In the genomic region with DNA sequence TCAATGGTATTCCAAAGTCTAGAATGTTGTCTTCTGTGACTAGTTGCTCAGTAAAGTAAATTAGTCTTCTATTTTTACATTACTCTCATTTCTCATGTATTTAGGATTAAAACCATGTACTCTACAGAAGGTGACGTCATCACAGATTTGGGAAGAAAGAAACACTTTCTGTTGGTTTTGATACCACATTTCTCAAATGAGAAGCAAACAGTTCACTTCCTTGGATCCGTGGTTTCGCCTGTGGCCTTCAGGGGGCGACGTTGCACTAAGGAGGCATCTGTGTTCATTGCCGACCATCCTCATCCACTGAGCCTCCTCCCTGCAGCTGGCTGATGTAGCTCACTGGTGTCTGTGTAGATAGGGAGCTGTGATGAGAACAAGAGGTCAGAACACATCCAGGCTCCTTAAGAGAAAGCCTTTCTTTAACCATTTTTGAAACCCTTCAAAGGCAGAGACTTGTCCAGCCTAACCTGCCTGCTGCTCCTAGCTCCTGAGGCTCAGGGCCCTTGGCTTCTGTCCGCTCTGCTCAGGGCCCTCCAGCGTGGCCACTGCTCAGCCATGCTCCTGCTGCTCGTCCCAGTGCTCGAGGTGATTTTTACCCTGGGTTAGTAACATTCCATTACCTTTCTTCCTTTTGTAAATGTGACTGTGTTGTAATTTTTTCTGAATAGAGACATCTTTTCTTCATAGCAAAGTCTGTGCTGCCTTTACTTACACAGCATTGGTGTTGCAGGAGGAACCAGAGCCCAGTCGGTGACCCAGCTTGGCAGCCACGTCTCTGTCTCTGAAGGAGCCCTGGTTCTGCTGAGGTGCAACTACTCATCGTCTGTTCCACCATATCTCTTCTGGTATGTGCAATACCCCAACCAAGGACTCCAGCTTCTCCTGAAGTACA, we compare ENCODE assay signal across 9 cellular contexts.
DNase-seq lines count a peak whose midpoint lies in the region; ATAC-seq, FAIRE-seq and TF ChIP-seq lines count a peak whose summit lies in the region.
"Had no signal": no experiment of that assay in that cellular context is flagged by ENCODE, and none has a peak within 500 bp of the region (broad histone marks: within the 10 kb centered on the region; RNA-seq: fewer than 3 reads in every experiment).

No MANE protein-coding gene starts in this region.

- H3K9ac ChIP-seq in Loucy (ENCODE audit: low read depth, low read length, poor library complexity, severe bottlenecking) (no peak overlapping the region), keratinocyte (ENCODE audit: control insufficient read depth, extremely low read depth, insufficient read depth, low read length) (no peak overlapping the region)

- H3K9me2 ChIP-seq in Loucy (replicated peaks; ENCODE audit: low read depth, low read length) = no peaks in the 10 kb centered on the region

- peak; percentile 81 for TF ChIP-seq CTCF in Loucy (conservative IDR thresholded peaks at IDR 0.05; ENCODE audit: low read length)
- peak; percentile 40 to 57 (median 41) for TF ChIP-seq CTCF in keratinocyte (optimal IDR thresholded peaks at IDR 0.05 in 1 of 3, IDR thresholded peaks at IDR 0.05 in 1 of 3, conservative IDR thresholded peaks at IDR 0.05 in 1 of 3; ENCODE audit: extremely low read depth in 1 of 3, insufficient read depth in 2 of 3, low read length in 3 of 3)
- TF ChIP-seq CTCF in type B pancreatic cell (conservative IDR thresholded peaks at IDR 0.05) = peak; percentile 64

- peaks cover 25% of the 10 kb centered on the region for H3K27me3 Mint-ChIP-seq in CD4-positive, CD25-positive, alpha-beta regulatory T cell
- H3K27me3 Mint-ChIP-seq in activated T-cell treated with anti-CD3 and anti-CD28 coated beads, Interleukin-2, amount 50 U/mL, for 72 hours (ENCODE audit: low read depth) = no peaks in the 10 kb centered on the region
- peaks cover 14% of the 10 kb centered on the region for H3K27me3 Mint-ChIP-seq in type B pancreatic cell

- peak; percentile 25 to 69 (median 49) for DNase-seq in CD4-positive, CD25-positive, alpha-beta regulatory T cell
- DNase-seq in activated T-cell treated with anti-CD3 and anti-CD28 coated beads, Interleukin-2, amount 50 U/mL, for 72 hours = peak; percentile 60 to 61
- DNase-seq in keratinocyte (ENCODE audit: low read depth, low spot score) (no peak), type B pancreatic cell (ENCODE audit: extremely low spot score, unreplicated experiment) (no peak)
- DNase-seq: pancreas had no signal

- ATAC-seq in CD4-positive, CD25-positive, alpha-beta regulatory T cell (ENCODE audit: low read depth in 2 of 2) = peak; percentile 79 to 82
- ATAC-seq in activated T-cell treated with anti-CD3 and anti-CD28 coated beads, Interleukin-2, amount 50 U/mL, for 72 hours (replicated peaks in 1 of 2) = peak; percentile 85 to 88
- ATAC-seq in HG02610 (IDR thresholded peaks at IDR 0.05; ENCODE audit: unreplicated experiment) (no peak), HG02938 (IDR thresholded peaks at IDR 0.05; ENCODE audit: unreplicated experiment) (no peak), HG02642 (IDR thresholded peaks at IDR 0.05; ENCODE audit: poor library complexity, unreplicated experiment) (no peak)

- no peaks in the 10 kb centered on the region for H3F3A ChIP-seq in Loucy (ENCODE audit: low read depth)

- H3K4me3 ChIP-seq in CD4-positive, CD25-positive, alpha-beta regulatory T cell (ENCODE audit: low read depth, low read length) = peak overlapping the region; percentile 64
- H3K4me3 ChIP-seq in Loucy (ENCODE audit: low read length, poor library complexity, severe bottlenecking) (no peak overlapping the region), keratinocyte (ENCODE audit: control insufficient read depth in 2 of 3, extremely low read depth in 1 of 3, insufficient read depth in 2 of 3, low read depth in 1 of 3, low read length in 3 of 3) (no peak overlapping the region)
- H3K4me3 ChIP-seq: pancreas had no signal

- peak overlapping the region; percentile 50 to 84 (median 84) for H3K4me3 Mint-ChIP-seq in CD4-positive, CD25-positive, alpha-beta regulatory T cell
- peak overlapping the region; percentile 83 to 91 for H3K4me3 Mint-ChIP-seq in activated T-cell treated with anti-CD3 and anti-CD28 coated beads, Interleukin-2, amount 50 U/mL, for 72 hours
- no peak overlapping the region for H3K4me3 Mint-ChIP-seq in type B pancreatic cell

- peak; percentile 36 for FAIRE-seq in keratinocyte (lab: Jason Lieb, UNC)
- FAIRE-seq: pancreas had no signal

- H3K4me2 ChIP-seq in Loucy (ENCODE audit: low read depth, low read length, poor library complexity, severe bottlenecking) = no peak overlapping the region
- no peak overlapping the region for H3K4me2 ChIP-seq in keratinocyte (ENCODE audit: control insufficient read depth, extremely low read depth, insufficient read depth, low read depth, low read length)

- peak overlapping the region; percentile 82 to 88 (median 87) for H3K27ac Mint-ChIP-seq in CD4-positive, CD25-positive, alpha-beta regulatory T cell
- peak overlapping the region; percentile 85 for H3K27ac Mint-ChIP-seq in activated T-cell treated with anti-CD3 and anti-CD28 coated beads, Interleukin-2, amount 50 U/mL, for 72 hours
- no peak overlapping the region for H3K27ac Mint-ChIP-seq in type B pancreatic cell

- no peaks in the 10 kb centered on the region for H3K36me3 Mint-ChIP-seq in CD4-positive, CD25-positive, alpha-beta regulatory T cell
- H3K36me3 Mint-ChIP-seq in activated T-cell treated with anti-CD3 and anti-CD28 coated beads, Interleukin-2, amount 50 U/mL, for 72 hours (ENCODE audit: insufficient read depth in 2 of 2) = no peaks in the 10 kb centered on the region
- H3K36me3 Mint-ChIP-seq in type B pancreatic cell = no peaks in the 10 kb centered on the region

- H3K4me1 ChIP-seq in CD4-positive, CD25-positive, alpha-beta regulatory T cell (ENCODE audit: control insufficient read depth, insufficient read depth, low read length, poor library complexity, severe bottlenecking) = peaks cover 7% of the 10 kb centered on the region
- peaks cover 19% of the 10 kb centered on the region for H3K4me1 ChIP-seq in Loucy (ENCODE audit: insufficient read depth, low read length, poor library complexity, severe bottlenecking)
- H3K4me1 ChIP-seq in keratinocyte (ENCODE audit: control insufficient read depth, extremely low read depth, insufficient read depth, low read length) = no peaks in the 10 kb centered on the region
- H3K4me1 ChIP-seq: pancreas had no signal

- no peaks in the 10 kb centered on the region for H3K27me3 ChIP-seq in CD4-positive, CD25-positive, alpha-beta regulatory T cell (ENCODE audit: control insufficient read depth, insufficient read depth, low read length)
- no peaks in the 10 kb centered on the region for H3K27me3 ChIP-seq in Loucy (ENCODE audit: insufficient read depth, low read length, poor library complexity, severe bottlenecking)
- H3K27me3 ChIP-seq in keratinocyte (ENCODE audit: control insufficient read depth, extremely low read depth, insufficient read depth, low read length) = no peaks in the 10 kb centered on the region
- H3K27me3 ChIP-seq: pancreas had no signal

- H3K9me1 ChIP-seq in keratinocyte (ENCODE audit: control insufficient read depth, extremely low read depth, insufficient read depth, low read length) = no peaks in the 10 kb centered on the region

- peak overlapping the region; percentile 58 for H2AFZ ChIP-seq in Loucy (ENCODE audit: low read length)
- H2AFZ ChIP-seq in keratinocyte (ENCODE audit: control insufficient read depth, low read length) = no peak overlapping the region

- H3K27ac ChIP-seq in CD4-positive, CD25-positive, alpha-beta regulatory T cell (ENCODE audit: insufficient read depth, low read length, poor library complexity, severe bottlenecking) = peak overlapping the region; percentile 51
- no peak overlapping the region for H3K27ac ChIP-seq in keratinocyte (ENCODE audit: control insufficient read depth, insufficient read depth, low read length)
- H3K27ac ChIP-seq: pancreas had no signal

- no peaks in the 10 kb centered on the region for H3K9me3 ChIP-seq in CD4-positive, CD25-positive, alpha-beta regulatory T cell (ENCODE audit: control insufficient read depth in 2 of 2, low read length in 2 of 2)
- H3K9me3 ChIP-seq in Loucy (ENCODE audit: insufficient read depth, low read depth, low read length) (no peaks in the 10 kb centered on the region), keratinocyte (ENCODE audit: control insufficient read depth, low read depth, low read length) (no peaks in the 10 kb centered on the region)
- H3K9me3 ChIP-seq: pancreas had no signal

- H4K20me1 ChIP-seq in Loucy (ENCODE audit: insufficient read depth, low read length, poor library complexity, severe bottlenecking) (no peaks in the 10 kb centered on the region), keratinocyte (ENCODE audit: control insufficient read depth, extremely low read depth, insufficient read depth, low read length) (no peaks in the 10 kb centered on the region)

- peaks cover 0 to 14% (median 11%) of the 10 kb centered on the region in 4 donors for H3K4me1 Mint-ChIP-seq in CD4-positive, CD25-positive, alpha-beta regulatory T cell
- H3K4me1 Mint-ChIP-seq in activated T-cell treated with anti-CD3 and anti-CD28 coated beads, Interleukin-2, amount 50 U/mL, for 72 hours (ENCODE audit: low read depth) = peaks cover 16% of the 10 kb centered on the region
- H3K4me1 Mint-ChIP-seq in type B pancreatic cell (ENCODE audit: unreplicated experiment) = no peaks in the 10 kb centered on the region

- no peaks in the 10 kb centered on the region for H3K79me2 ChIP-seq in Loucy (ENCODE audit: insufficient read depth, low read length)
- no peaks in the 10 kb centered on the region for H3K79me2 ChIP-seq in keratinocyte (ENCODE audit: control insufficient read depth, insufficient read depth, low read length)

- dilution Hi-C loops in keratinocyte (cut with MboI; ENCODE audit: extremely low pct_ligation_motif_present, low sequenced_read_pairs) = no loop called here

- no peaks in the 10 kb centered on the region for H3K9me3 Mint-ChIP-seq in CD4-positive, CD25-positive, alpha-beta regulatory T cell
- H3K9me3 Mint-ChIP-seq in activated T-cell treated with anti-CD3 and anti-CD28 coated beads, Interleukin-2, amount 50 U/mL, for 72 hours = no peaks in the 10 kb centered on the region
- H3K9me3 Mint-ChIP-seq in type B pancreatic cell = no peaks in the 10 kb centered on the region

- H3K36me3 ChIP-seq in CD4-positive, CD25-positive, alpha-beta regulatory T cell (ENCODE audit: control insufficient read depth, insufficient read depth, low read length) = no peaks in the 10 kb centered on the region
- H3K36me3 ChIP-seq in Loucy (ENCODE audit: insufficient read depth, low read length) (no peaks in the 10 kb centered on the region), keratinocyte (ENCODE audit: control insufficient read depth in 2 of 2, extremely low read depth in 1 of 2, insufficient read depth in 2 of 2, low read length in 2 of 2) (no peaks in the 10 kb centered on the region)
- H3K36me3 ChIP-seq: pancreas had no signal

Comparison
In these comparisons a context has a peak if more than half of its experiments do, and no peak if none do; other contexts are left out.
1. ATAC-seq: peak in CD4-positive, CD25-positive, alpha-beta regulatory T cell (2 of 2) and activated T-cell treated with anti-CD3 and anti-CD28 coated beads, Interleukin-2, amount 50 U/mL, for 72 hours (2 of 2); none in HG02610 (single experiment), HG02938 (single experiment) and HG02642 (single experiment).
2. DNase-seq: peak in CD4-positive, CD25-positive, alpha-beta regulatory T cell (3 of 3) and activated T-cell treated with anti-CD3 and anti-CD28 coated beads, Interleukin-2, amount 50 U/mL, for 72 hours (2 of 2); none in keratinocyte (single experiment) and type B pancreatic cell (single experiment).
3. Peak in every context shown above with its lines, with median percentiles within 50 percentile points of each other: CTCF ChIP-seq.